ENCODE assay signal across 9 cellular contexts in the genomic region with DNA sequence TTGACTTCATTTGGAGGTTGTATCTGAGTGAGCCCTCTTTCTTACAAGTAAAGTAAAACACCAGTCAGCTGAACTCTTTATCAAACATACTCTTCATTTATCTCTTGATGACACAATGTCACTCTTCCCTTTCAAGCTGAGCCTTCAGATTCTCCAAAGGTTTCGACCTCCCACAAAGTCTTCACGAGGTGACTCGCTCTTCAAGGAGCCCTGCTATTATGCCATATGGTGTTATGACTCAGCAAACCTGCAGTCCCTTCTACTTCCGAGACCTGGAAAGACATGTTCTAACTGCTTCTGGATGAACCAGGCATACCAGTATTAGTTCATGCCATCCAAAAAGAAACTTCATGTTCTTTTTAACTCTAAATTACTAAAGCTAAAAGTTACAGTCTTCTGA. TPM values are rescaled to one million over a fixed set of nuclear protein-coding genes. Genes with fewer than 3 reads are reported as not detected.
DNase-seq lines count a peak whose midpoint lies in the region; ATAC-seq and TF ChIP-seq lines count a peak whose summit lies in the region.
"Had no signal": no experiment of that assay in that cellular context is flagged by ENCODE, and none has a peak within 500 bp of the region (broad histone marks: within the 10 kb centered on the region; RNA-seq: fewer than 3 reads in every experiment).

No MANE protein-coding gene starts in this region.

- peak; percentile 74 for DNase-seq in DMS53 (lab: John Stamatoyannopoulos, UW)
- DNase-seq in NB4 (ENCODE audit: low read depth), result peak; percentile 84
- peak; percentile 86 for DNase-seq in MCF 10A (ENCODE audit: unreplicated experiment)
- no peak for DNase-seq in mucosa of descending colon
- no peak for DNase-seq in CD8-positive, alpha-beta T cell
- DNase-seq in NCI-H187 treated with DMSO at 0.1 percent for 48 hours (lab: John Stamatoyannopoulos, UW), result no peak
- no peak for DNase-seq in naive thymus-derived CD4-positive, alpha-beta T cell
- DNase-seq in cerebellar nuclear complex (lab: John Stamatoyannopoulos, UW), result no peak
- DNase-seq: gastrocnemius medialis had no signal

- CTCF ChIA-PET in MCF 10A (lab: Yijun Ruan, JAX), result interaction anchor here (0.5 to 3.9 kb wide), 17 partner anchors 52 to 609 kb away, joined by 3 to 74 read pairs (median 4); no protein-coding TSS in a partner anchor
- CTCF ChIA-PET in CD8-positive, alpha-beta T cell (lab: Charles Lee), result interaction anchor here (1.3 to 2.9 kb wide), 3 partner anchors 11 to 669 kb away, joined by 4 to 6 read pairs (median 4); no protein-coding TSS in a partner anchor
- CTCF ChIA-PET in naive thymus-derived CD4-positive, alpha-beta T cell (lab: Charles Lee), result interaction anchor here (0.9 to 1.5 kb wide), 2 partner anchors 389 to 669 kb away, joined by 3 to 4 read pairs; no protein-coding TSS in a partner anchor

- no peak for TF ChIP-seq POLR2A in NB4 (IDR thresholded peaks at IDR 0.05; ENCODE audit: extremely low read depth, insufficient read length)

- POLR2A ChIA-PET in MCF 10A (lab: Yijun Ruan, JAX), result interaction anchor here (0.7 to 2.8 kb wide), 13 partner anchors 8 to 536 kb away, joined by 3 to 12 read pairs (median 3); partner anchors contain the start of gene GPR87
- POLR2A ChIA-PET in CD8-positive, alpha-beta T cell (lab: Charles Lee), result no interaction called here
- POLR2A ChIA-PET in naive thymus-derived CD4-positive, alpha-beta T cell (lab: Charles Lee), result no interaction called here

- no peaks in the 10 kb centered on the region for H3K27me3 ChIP-seq in CD8-positive, alpha-beta T cell (ENCODE audit: insufficient read depth, low read length)
- no peaks in the 10 kb centered on the region for H3K27me3 ChIP-seq in naive thymus-derived CD4-positive, alpha-beta T cell (ENCODE audit: control insufficient read depth in 2 of 2, insufficient read depth in 2 of 2, low read length in 2 of 2)
- H3K27me3 ChIP-seq: gastrocnemius medialis had no signal

- H3K9me3 Mint-ChIP-seq in MCF 10A (ENCODE audit: unreplicated experiment), result no peaks in the 10 kb centered on the region
- H3K9me3 Mint-ChIP-seq in CD8-positive, alpha-beta T cell, result no peaks in the 10 kb centered on the region
- no peaks in the 10 kb centered on the region for H3K9me3 Mint-ChIP-seq in naive thymus-derived CD4-positive, alpha-beta T cell

- peak; percentile 74 for ATAC-seq in mucosa of descending colon
- ATAC-seq in CD8-positive, alpha-beta T cell, result no peak
- no peak for ATAC-seq in naive thymus-derived CD4-positive, alpha-beta T cell

- no peaks in the 10 kb centered on the region for H3K36me3 Mint-ChIP-seq in MCF 10A (ENCODE audit: insufficient read depth, unreplicated experiment)
- H3K36me3 Mint-ChIP-seq in CD8-positive, alpha-beta T cell, result no peaks in the 10 kb centered on the region
- H3K36me3 Mint-ChIP-seq in naive thymus-derived CD4-positive, alpha-beta T cell, result no peaks in the 10 kb centered on the region

- intact Hi-C loops in MCF 10A (cut with micrococcal nuclease), result loop anchor here (1.0 to 5.0 kb wide), 2 partner anchors 610 to 670 kb away; no protein-coding TSS in a partner anchor
- intact Hi-C loops in mucosa of descending colon (cut with DNase I, micrococcal nuclease), result loop anchor here in 1 of 2 donors (5.0 kb wide), 2 partner anchors 370 to 400 kb away; no protein-coding TSS in a partner anchor
- intact Hi-C loops in CD8-positive, alpha-beta T cell (cut with DNase I, micrococcal nuclease), result loop anchor here (5.0 to 10.0 kb wide), 4 partner anchors 372 to 670 kb away; partner anchors contain the start of gene IGSF10 (in 1 of the 2)
- intact Hi-C loops in naive thymus-derived CD4-positive, alpha-beta T cell (cut with micrococcal nuclease), result loop anchor here in 1 of 2 donors (5.0 kb wide), 1 partner anchor 80 kb away; no protein-coding TSS in a partner anchor

- no peak overlapping the region for H3K27ac ChIP-seq in CD8-positive, alpha-beta T cell (ENCODE audit: low read depth, low read length)
- H3K27ac ChIP-seq in naive thymus-derived CD4-positive, alpha-beta T cell (ENCODE audit: low read depth, low read length), result no peak overlapping the region
- H3K27ac ChIP-seq: gastrocnemius medialis had no signal

- H3K9me3 ChIP-seq in mucosa of descending colon, result no peaks in the 10 kb centered on the region
- H3K9me3 ChIP-seq in CD8-positive, alpha-beta T cell (ENCODE audit: low read length), result no peaks in the 10 kb centered on the region
- no peaks in the 10 kb centered on the region for H3K9me3 ChIP-seq in naive thymus-derived CD4-positive, alpha-beta T cell (ENCODE audit: control insufficient read depth in 2 of 3, low read length in 3 of 3)
- H3K9me3 ChIP-seq: gastrocnemius medialis had no signal

- peaks cover 9% of the 10 kb centered on the region for H3K4me1 Mint-ChIP-seq in MCF 10A (ENCODE audit: insufficient read depth, unreplicated experiment)
- no peaks in the 10 kb centered on the region for H3K4me1 Mint-ChIP-seq in CD8-positive, alpha-beta T cell (ENCODE audit: low read depth)
- peaks cover 0 to 3% (median 0%) of the 10 kb centered on the region in 7 donors for H3K4me1 Mint-ChIP-seq in naive thymus-derived CD4-positive, alpha-beta T cell

- H3K27ac Mint-ChIP-seq in MCF 10A (ENCODE audit: low read depth, unreplicated experiment), result no peak overlapping the region
- no peak overlapping the region for H3K27ac Mint-ChIP-seq in CD8-positive, alpha-beta T cell
- no peak overlapping the region for H3K27ac Mint-ChIP-seq in naive thymus-derived CD4-positive, alpha-beta T cell

- no peak overlapping the region for H3K4me3 Mint-ChIP-seq in MCF 10A (ENCODE audit: unreplicated experiment)
- H3K4me3 Mint-ChIP-seq in CD8-positive, alpha-beta T cell, result no peak overlapping the region
- no peak overlapping the region for H3K4me3 Mint-ChIP-seq in naive thymus-derived CD4-positive, alpha-beta T cell

- no peaks in the 10 kb centered on the region for H3K36me3 ChIP-seq in mucosa of descending colon (ENCODE audit: low read depth)
- no peaks in the 10 kb centered on the region for H3K36me3 ChIP-seq in CD8-positive, alpha-beta T cell (ENCODE audit: insufficient read depth, low read length)
- no peaks in the 10 kb centered on the region for H3K36me3 ChIP-seq in naive thymus-derived CD4-positive, alpha-beta T cell (ENCODE audit: control insufficient read depth in 2 of 3, insufficient read depth in 3 of 3, low read length in 3 of 3)
- H3K36me3 ChIP-seq: gastrocnemius medialis had no signal

- H3K27me3 Mint-ChIP-seq in MCF 10A (ENCODE audit: insufficient read depth, unreplicated experiment), result no peaks in the 10 kb centered on the region
- H3K27me3 Mint-ChIP-seq in CD8-positive, alpha-beta T cell (ENCODE audit: low read depth), result peaks cover 11% of the 10 kb centered on the region
- H3K27me3 Mint-ChIP-seq in naive thymus-derived CD4-positive, alpha-beta T cell, result peaks cover 12 to 48% (median 19%) of the 10 kb centered on the region in 5 donors

- H3K4me1 ChIP-seq in mucosa of descending colon (ENCODE audit: low read depth), result no peaks in the 10 kb centered on the region
- no peaks in the 10 kb centered on the region for H3K4me1 ChIP-seq in CD8-positive, alpha-beta T cell (ENCODE audit: insufficient read depth, low read length)
- no peaks in the 10 kb centered on the region for H3K4me1 ChIP-seq in naive thymus-derived CD4-positive, alpha-beta T cell (ENCODE audit: control insufficient read depth in 2 of 2, insufficient read depth in 2 of 2, low read length in 2 of 2)

- TF ChIP-seq CTCF in NB4 (IDR thresholded peaks at IDR 0.05; ENCODE audit: low read depth, low read length) (no peak), MCF 10A (IDR thresholded peaks at IDR 0.05; ENCODE audit: unreplicated experiment) (no peak), mucosa of descending colon (IDR thresholded peaks at IDR 0.05) (no peak)
- TF ChIP-seq CTCF in CD8-positive, alpha-beta T cell (IDR thresholded peaks at IDR 0.05), result no peak

- no TSS peak for BruUV-seq in MCF 10A (replicated peaks; lab: Mats Ljungman, UMichigan)

- H3K4me3 ChIP-seq in NB4 (ENCODE audit: low read depth, low read length) (no peak overlapping the region), mucosa of descending colon (no peak overlapping the region)
- H3K4me3 ChIP-seq in CD8-positive, alpha-beta T cell (ENCODE audit: low read depth, low read length), result no peak overlapping the region
- no peak overlapping the region for H3K4me3 ChIP-seq in naive thymus-derived CD4-positive, alpha-beta T cell (ENCODE audit: low read length)
- H3K4me3 ChIP-seq: gastrocnemius medialis had no signal

RNA-seq across cellular contexts. Expression of gene AADAC, which starts 23.1 kb away (rescaled TPM):
- total RNA-seq in MCF 10A (2022), result not detected in 2 replicates
- under 1 TPM in 2 of 3 donors, not detected in 1; 0.19 to 0.35 TPM for total RNA-seq in mucosa of descending colon
- not detected for total RNA-seq in CD8-positive, alpha-beta T cell
- total RNA-seq in naive thymus-derived CD4-positive, alpha-beta T cell, result not detected
- not detected for polyA plus RNA-seq in naive thymus-derived CD4-positive, alpha-beta T cell

RNA-seq across cellular contexts. Expression of gene SUCNR1, which starts 36.4 kb away (rescaled TPM):
- total RNA-seq in MCF 10A (2022) (not detected in 2 replicates), mucosa of descending colon (under 1 TPM; 0.35 to 0.65 (median 0.41) TPM)
- total RNA-seq in CD8-positive, alpha-beta T cell, result not detected
- total RNA-seq in naive thymus-derived CD4-positive, alpha-beta T cell, result under 1 TPM in 1 of 5 experiments, not detected in 4; 0.12 TPM
- not detected for polyA plus RNA-seq in naive thymus-derived CD4-positive, alpha-beta T cell

Comparison
In these comparisons a context has a peak if more than half of its experiments do, and no peak if none do; other contexts are left out.
1. DNase-seq: peak in DMS53 (single experiment), NB4 (single experiment) and MCF 10A (single experiment); none in mucosa of descending colon (0 of 3), CD8-positive, alpha-beta T cell (0 of 7), NCI-H187 treated with DMSO at 0.1 percent for 48 hours (single experiment), naive thymus-derived CD4-positive, alpha-beta T cell (0 of 9) and cerebellar nuclear complex (0 of 2).